In genomic region chr7:116432517-116432916, GRCh38 we compare ENCODE assay signal across 15 cellular contexts.
"Had no signal": no experiment of that assay in that cellular context is flagged by ENCODE, and none has a peak within 500 bp of the region (broad histone marks: within the 10 kb centered on the region; RNA-seq: fewer than 3 reads in every experiment).

No MANE protein-coding gene starts in this region.

- DNase-seq: activated CD4-positive, alpha-beta T cell treated with anti-CD3 and anti-CD28 coated beads, Interleukin-2, amount 50 U/mL, for 48 hours; activated naive CD4-positive, alpha-beta T cell treated with anti-CD3 and anti-CD28 coated beads, Interleukin-2, amount 10 ng/mL, durations not matched to agents 7 days and 5 days; adrenal gland; dorsolateral prefrontal cortex; erythroblast; hypothalamus; occipital lobe; psoas muscle; stimulated activated CD4-positive, alpha-beta T cell treated with anti-CD3 and anti-CD28 coated beads, Interleukin-12 subunit alpha, Interleukin-12 subunit beta, amount 100 ng/mL, for 4 hours; stimulated activated CD4-positive, alpha-beta T cell treated with anti-CD3 and anti-CD28 coated beads, Interleukin-2, amount 100 ng/mL, for 24 hours; stomach; T-helper 1 cell; WERI-Rb-1 had no signal

- H3K27ac Mint-ChIP-seq: activated naive CD4-positive, alpha-beta T cell treated with anti-CD3 and anti-CD28 coated beads, Interleukin-2, amount 10 ng/mL, durations not matched to agents 7 days and 5 days; activated T-helper 2 cell treated with anti-CD3 and anti-CD28 coated beads, Interferon-gamma antibody, Interleukin-2, Interleukin-4, amounts not matched to agents 10 μg/mL and 5 μg/mL and 100 μg/mL, durations not matched to agents 14 hours and 24 hours and 36 hours; nephron had no signal

- H3K36me3 Mint-ChIP-seq: activated naive CD4-positive, alpha-beta T cell treated with anti-CD3 and anti-CD28 coated beads, Interleukin-2, amount 10 ng/mL, durations not matched to agents 7 days and 5 days had no signal

- H3K9me3 ChIP-seq: adrenal gland, stomach had no signal

- H3K4me1 ChIP-seq: adrenal gland, psoas muscle had no signal

- ATAC-seq: psoas muscle had no signal

- H3K4me1 Mint-ChIP-seq: activated naive CD4-positive, alpha-beta T cell treated with anti-CD3 and anti-CD28 coated beads, Interleukin-2, amount 10 ng/mL, durations not matched to agents 7 days and 5 days; nephron had no signal

- H3K9me3 Mint-ChIP-seq: activated naive CD4-positive, alpha-beta T cell treated with anti-CD3 and anti-CD28 coated beads, Interleukin-2, amount 10 ng/mL, durations not matched to agents 7 days and 5 days; activated T-helper 2 cell treated with anti-CD3 and anti-CD28 coated beads, Interferon-gamma antibody, Interleukin-2, Interleukin-4, amounts not matched to agents 10 μg/mL and 5 μg/mL and 100 μg/mL, durations not matched to agents 14 hours and 24 hours and 36 hours had no signal

- H3K27ac ChIP-seq: adrenal gland, dorsolateral prefrontal cortex, psoas muscle, stomach, WERI-Rb-1 had no signal

- H3K4me3 ChIP-seq: adrenal gland, dorsolateral prefrontal cortex, psoas muscle, stomach had no signal

- H3K4me3 Mint-ChIP-seq: activated naive CD4-positive, alpha-beta T cell treated with anti-CD3 and anti-CD28 coated beads, Interleukin-2, amount 10 ng/mL, durations not matched to agents 7 days and 5 days; nephron had no signal

- H3K36me3 ChIP-seq: adrenal gland, stomach, WERI-Rb-1 had no signal

- H3K27me3 ChIP-seq: adrenal gland, stomach had no signal
